18 cellular contexts compared by ENCODE assay signal in the genomic region with DNA sequence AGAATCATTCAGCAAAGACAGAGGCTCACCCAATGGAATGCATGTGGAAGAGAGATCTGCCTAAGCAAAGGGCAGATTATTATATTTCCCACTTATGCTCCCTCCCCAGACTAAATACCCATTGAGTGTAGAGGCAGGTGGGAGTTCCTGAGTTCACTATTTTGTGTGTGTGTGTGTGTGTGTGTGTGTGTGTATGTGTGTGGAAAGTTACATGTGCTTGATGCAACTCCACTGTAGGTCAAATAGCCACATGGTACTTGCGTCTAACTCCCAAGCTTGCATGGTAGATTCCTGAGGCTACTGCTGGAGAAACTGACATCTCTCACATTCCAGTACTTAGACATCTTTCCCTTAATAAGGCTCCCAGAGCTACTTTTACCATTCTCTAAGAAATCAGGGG. TPM values are rescaled to one million over a fixed set of nuclear protein-coding genes. Genes with fewer than 3 reads are reported as not detected.
DNase-seq lines count a peak whose midpoint lies in the region; ATAC-seq, FAIRE-seq and TF ChIP-seq lines count a peak whose summit lies in the region.
"Had no signal": no experiment of that assay in that cellular context is flagged by ENCODE, and none has a peak within 500 bp of the region (broad histone marks: within the 10 kb centered on the region; RNA-seq: fewer than 3 reads in every experiment).

No MANE protein-coding gene starts in this region.

- no peak overlapping the region for H2BK15ac ChIP-seq in mesendoderm (replicated peaks; ENCODE audit: low read depth)

- H2BK5ac ChIP-seq in mesendoderm (ENCODE audit: low read length), result no peak overlapping the region

- no peaks in the 10 kb centered on the region for H3K27me3 ChIP-seq in mesendoderm (ENCODE audit: insufficient read depth, low read length, poor library complexity)
- H3K27me3 ChIP-seq: BLaER1 had no signal

- H3K18ac ChIP-seq in mesendoderm (ENCODE audit: low read length), result no peak overlapping the region

- CTCF ChIA-PET in activated CD4-positive, alpha-beta T cell treated with anti-CD3 and anti-CD28 coated beads for 36 hours (lab: Charles Lee), result interaction anchor here (0.5 to 0.9 kb wide), 2 partner anchors 14 to 17 kb away, joined by 3 to 4 read pairs; a partner anchor contains a TSS

- no peak overlapping the region for H2BK120ac ChIP-seq in mesendoderm (ENCODE audit: low read depth, low read length)

- no peak for FAIRE-seq in GM12891 (lab: Jason Lieb, UNC)
- FAIRE-seq: GM12892 had no signal

- no peak overlapping the region for H3K27ac ChIP-seq in mesendoderm (ENCODE audit: low read depth, low read length)
- H3K27ac ChIP-seq: BLaER1, GM23248, KMS-11 had no signal

- TF ChIP-seq POLR2A in GM12891 (IDR thresholded peaks at IDR 0.05; ENCODE audit: low read depth, low read length), result peak; percentile 49

- no peak overlapping the region for H3K4me3 ChIP-seq in mesendoderm (ENCODE audit: low read length)
- H3K4me3 ChIP-seq: BLaER1, GM23248 had no signal

- H3K4me1 Mint-ChIP-seq in activated CD4-positive, alpha-beta T cell treated with anti-CD3 and anti-CD28 coated beads for 36 hours, result peaks cover 11% of the 10 kb centered on the region

- H3K27ac Mint-ChIP-seq in activated CD4-positive, alpha-beta T cell treated with anti-CD3 and anti-CD28 coated beads for 36 hours, result peak overlapping the region; percentile 24

- intact Hi-C loops in activated CD4-positive, alpha-beta T cell treated with anti-CD3 and anti-CD28 coated beads for 36 hours (cut with DNase I, micrococcal nuclease), result no loop called here

- no peak overlapping the region for H2AK5ac ChIP-seq in mesendoderm (ENCODE audit: low read length)

- peaks cover 41% of the 10 kb centered on the region for H3K36me3 Mint-ChIP-seq in activated CD4-positive, alpha-beta T cell treated with anti-CD3 and anti-CD28 coated beads for 36 hours (ENCODE audit: low read depth)

- H3K36me3 ChIP-seq in mesendoderm (ENCODE audit: control insufficient read depth, insufficient read depth, low read length), result peaks cover 5% of the 10 kb centered on the region

- H4K8ac ChIP-seq in mesendoderm (ENCODE audit: low read depth, low read length), result no peak overlapping the region

- DNase-seq in activated CD4-positive, alpha-beta T cell treated with anti-CD3 and anti-CD28 coated beads for 36 hours, result no peak
- no peak for DNase-seq in activated CD4-positive, alpha-beta T cell treated with anti-CD3 and anti-CD28 coated beads, Interleukin-2, amount 50 U/mL, for 4 hours
- DNase-seq in GM12891 (ENCODE audit: insufficient read length, low spot score), result no peak
- peak; percentile 78 for DNase-seq in amniotic epithelial cell (ENCODE audit: low read depth)
- peak; percentile 5 for DNase-seq in mesendoderm
- DNase-seq in HuH-7.5 (ENCODE audit: low spot score), result no peak
- DNase-seq: 8988T, GF-D8, GM23248, NCI-H1092, NCI-H146, NCI-H2081, NCI-H748 treated with DMSO at 0.1 percent for 48 hours had no signal

- no peak for ATAC-seq in activated CD4-positive, alpha-beta T cell treated with anti-CD3 and anti-CD28 coated beads for 36 hours
- no peak for ATAC-seq in GM18909 (IDR thresholded peaks at IDR 0.05; ENCODE audit: poor library complexity, unreplicated experiment)
- no peak for ATAC-seq in HG03469 (IDR thresholded peaks at IDR 0.05; ENCODE audit: unreplicated experiment)

- no peaks in the 10 kb centered on the region for H3K4me1 ChIP-seq in mesendoderm (ENCODE audit: control insufficient read depth, low read depth, low read length)

- no peak overlapping the region for H3K23ac ChIP-seq in mesendoderm (ENCODE audit: low read length)

- no peak overlapping the region for H3K4me2 ChIP-seq in mesendoderm (ENCODE audit: low read length)
- H3K4me2 ChIP-seq: BLaER1, KMS-11 had no signal

- H3K79me1 ChIP-seq in mesendoderm (ENCODE audit: low read length), result peaks cover 2% of the 10 kb centered on the region

- no peak overlapping the region for H3K56ac ChIP-seq in mesendoderm (ENCODE audit: low read length)

- H4K5ac ChIP-seq in mesendoderm (ENCODE audit: low read length), result no peak overlapping the region

- no peaks in the 10 kb centered on the region for H3K9me3 Mint-ChIP-seq in activated CD4-positive, alpha-beta T cell treated with anti-CD3 and anti-CD28 coated beads for 36 hours (ENCODE audit: low read depth)

- no peaks in the 10 kb centered on the region for H3K27me3 Mint-ChIP-seq in activated CD4-positive, alpha-beta T cell treated with anti-CD3 and anti-CD28 coated beads for 36 hours

- peaks cover 6% of the 10 kb centered on the region for H3K79me2 ChIP-seq in mesendoderm (ENCODE audit: control insufficient read depth, insufficient read depth, low read length)

- H3K4ac ChIP-seq in mesendoderm (ENCODE audit: low read depth, low read length), result no peak overlapping the region

- POLR2A ChIA-PET in activated CD4-positive, alpha-beta T cell treated with anti-CD3 and anti-CD28 coated beads for 36 hours (lab: Charles Lee), result interaction anchor here (0.5 kb wide), 1 partner anchor 13 kb away, joined by 6 read pairs; no protein-coding TSS in a partner anchor

- no peak overlapping the region for H3K9ac ChIP-seq in mesendoderm (ENCODE audit: low read length)
- H3K9ac ChIP-seq: BLaER1, GM23248, KMS-11 had no signal

- no CpG with 5 or more reads among the region's 1 CpG for WGBS in mesendoderm (ENCODE audit: extremely low coverage, insufficient coverage, low lambda C conversion rate)

- no peak overlapping the region for H3K4me3 Mint-ChIP-seq in activated CD4-positive, alpha-beta T cell treated with anti-CD3 and anti-CD28 coated beads for 36 hours

TF ChIP-seq in GM12891, 5 proteins besides CTCF, POLR2A, EP300 and RAD21:
- 0 out of 2 replicates have a peak, but pooled peaks have one; percentile 48 for TF ChIP-seq POLR2AphosphoS5 (IDR thresholded peaks at IDR 0.05; ENCODE audit: low read depth, low read length)
- TF ChIP-seq POU2F2 (IDR thresholded peaks at IDR 0.05; ENCODE audit: low read depth, low read length), result no peak

RNA-seq across cellular contexts. Expression of a gene that starts 3.4 kb away (rescaled TPM):
- 100 to 1,000 TPM; 102 to 106 TPM for total RNA-seq in activated CD4-positive, alpha-beta T cell treated with anti-CD3 and anti-CD28 coated beads for 36 hours
- 73.0 TPM for polyA plus RNA-seq in GM12891 (2012; ENCODE audit: low read depth, missing spikeins)
- polyA plus RNA-seq in mesendoderm (2013, experiment 1 of 2), result 61.2 TPM
- 60.4 TPM for polyA plus RNA-seq in mesendoderm (2013, experiment 2 of 2)

RNA-seq across cellular contexts. Expression of a gene that starts 17.2 kb away (rescaled TPM):
- total RNA-seq in activated CD4-positive, alpha-beta T cell treated with anti-CD3 and anti-CD28 coated beads for 36 hours, result 100 to 1,000 TPM; 231 to 330 TPM
- polyA plus RNA-seq in GM12891 (2012; ENCODE audit: low read depth, missing spikeins), result 188 TPM
- polyA plus RNA-seq in mesendoderm (2013, experiment 1 of 2), result 282 TPM
- polyA plus RNA-seq in mesendoderm (2013, experiment 2 of 2), result 280 TPM

Comparison
In these comparisons a context has a peak if more than half of its experiments do, and no peak if none do; other contexts are left out.
1. DNase-seq: peak in amniotic epithelial cell (single experiment) and mesendoderm (single experiment); none in activated CD4-positive, alpha-beta T cell treated with anti-CD3 and anti-CD28 coated beads for 36 hours (single experiment), activated CD4-positive, alpha-beta T cell treated with anti-CD3 and anti-CD28 coated beads, Interleukin-2, amount 50 U/mL, for 4 hours (0 of 2), GM12891 (single experiment) and HuH-7.5 (single experiment).